8 cellular contexts compared by ENCODE assay signal in genomic region chr12:56334490-56334793, GRCh38. TPM values are rescaled to one million over a fixed set of nuclear protein-coding genes. Genes with fewer than 3 reads are reported as not detected.
DNase-seq lines count a peak whose midpoint lies in the region; ATAC-seq and TF ChIP-seq lines count a peak whose summit lies in the region.

No MANE protein-coding gene starts in this region.

- H3K4me3 ChIP-seq in SJCRH30 (peak overlapping the region; percentile 64), fibroblast of mammary gland (ENCODE audit: control insufficient read depth, low read depth, low read length) (peak overlapping the region; percentile 80), psoas muscle (peak overlapping the region; percentile 94)

- H3K36me3 ChIP-seq in ES-I3 (ENCODE audit: insufficient read depth, low read length) (no peaks in the 10 kb centered on the region), SJCRH30 (no peaks in the 10 kb centered on the region), psoas muscle (ENCODE audit: insufficient read depth in 1 of 2, low read depth in 1 of 2) (peaks cover 0 to 10% of the 10 kb centered on the region in 2 donors)

- peak overlapping the region; percentile 88 for H3K27ac ChIP-seq in SJCRH30
- peak overlapping the region; percentile 97 for H3K27ac ChIP-seq in psoas muscle

- H3K27me3 ChIP-seq in SJCRH30 (no peaks in the 10 kb centered on the region), psoas muscle (ENCODE audit: insufficient read depth in 3 of 3, low read length in 2 of 3) (no peaks in the 10 kb centered on the region)

- H3K4me1 ChIP-seq in ES-I3 (ENCODE audit: insufficient read depth, low read length) (peaks cover 27% of the 10 kb centered on the region), SJCRH30 (peaks cover 8% of the 10 kb centered on the region; the same call in 1 of the 2 replicates), psoas muscle (peaks cover 6% of the 10 kb centered on the region)

- no peak for TF ChIP-seq CTCF in fibroblast of mammary gland (conservative IDR thresholded peaks at IDR 0.05; ENCODE audit: control insufficient read depth, insufficient read depth, low read depth, low read length)
- TF ChIP-seq CTCF in psoas muscle (IDR thresholded peaks at IDR 0.05): no peak

- H3K9ac ChIP-seq in ES-I3 (ENCODE audit: low read depth, low read length): peak overlapping the region; percentile 84

- intact Hi-C loops in psoas muscle (cut with DNase I): loop anchor here in 1 of 2 donors (10.0 kb wide), 1 partner anchor 130 kb away; the partner anchor contains the start of gene SPRYD4

- ATAC-seq in psoas muscle: peak in 1 of 4 donors; percentile 2

- WGBS in psoas muscle, 3 donors: 4 to 8% (median 5%) methylated on average over 6 of the region's 6 CpGs

- DNase-seq in SJCRH30 (no peak), fibroblast of mammary gland (ENCODE audit: low read depth) (no peak), psoas muscle (no peak), NCI-H1436 treated with DMSO at 0.1 percent for 48 hours (lab: John Stamatoyannopoulos, UW) (no peak), NCI-H2081 treated with DMSO at 0.1 percent for 48 hours (lab: John Stamatoyannopoulos, UW) (no peak), DMS79 treated with DMSO at 0.1 percent for 48 hours (lab: John Stamatoyannopoulos, UW) (no peak), EL (no peak)

- H3K9me3 ChIP-seq in ES-I3 (ENCODE audit: control insufficient read depth, insufficient read depth, low read length) (no peaks in the 10 kb centered on the region), SJCRH30 (replicated peaks) (no peaks in the 10 kb centered on the region), psoas muscle (no peaks in the 10 kb centered on the region)

RNA-seq across cellular contexts. Expression of gene PAN2, which starts 0.6 kb away (rescaled TPM):
- 25.5 and 27.9 TPM in 2 replicates for total RNA-seq in SJCRH30 (2014; rRNA removed; shearing (Covaris generic))
- 10 to 100 TPM; 22.1 to 37.5 (median 28.7) TPM for total RNA-seq in psoas muscle
- 10 to 100 TPM; 17.3 to 28.7 (median 17.4) TPM for polyA plus RNA-seq in psoas muscle

RNA-seq across cellular contexts. Expression of gene IL23A, which starts 4.2 kb away (rescaled TPM):
- total RNA-seq in SJCRH30 (2014; rRNA removed; shearing (Covaris generic)): 0.41 TPM in 1 of 2 replicates, not detected in the other
- under 1 TPM in 1 of 4 donors, not detected in 3; 0.32 TPM for total RNA-seq in psoas muscle
- under 1 TPM in 2 of 3 donors, not detected in 1; 0.57 to 0.68 TPM for polyA plus RNA-seq in psoas muscle

RNA-seq across cellular contexts. Expression of gene CNPY2, which starts 18.7 kb away (rescaled TPM):
- total RNA-seq in SJCRH30 (2014; rRNA removed; shearing (Covaris generic)): 75.2 and 80.9 TPM in 2 replicates
- 10 to 100 TPM; 32.8 to 40.2 (median 33.8) TPM for total RNA-seq in psoas muscle
- polyA plus RNA-seq in psoas muscle: 10 to 100 TPM; 45.4 to 73.5 (median 65.0) TPM

RNA-seq across cellular contexts. Expression of gene STAT2, which starts 25.5 kb away (rescaled TPM):
- 38.8 and 44.0 TPM in 2 replicates for total RNA-seq in SJCRH30 (2014; rRNA removed; shearing (Covaris generic))
- total RNA-seq in psoas muscle: 10 to 100 TPM; 25.9 to 34.6 (median 30.9) TPM
- 10 to 100 TPM; 15.0 to 31.7 (median 15.2) TPM for polyA plus RNA-seq in psoas muscle

RNA-seq across cellular contexts. Expression of gene APOF, which starts 28.2 kb away (rescaled TPM):
- not detected in 2 replicates for total RNA-seq in SJCRH30 (2014; rRNA removed; shearing (Covaris generic))
- total RNA-seq in psoas muscle: not detected
- not detected for polyA plus RNA-seq in psoas muscle
